In genomic region chr2:12928706-12929291, GRCh38 we compare ENCODE assay signal across 14 cellular contexts.
DNase-seq lines count a peak whose midpoint lies in the region; ATAC-seq and TF ChIP-seq lines count a peak whose summit lies in the region.
"Had no signal": no experiment of that assay in that cellular context is flagged by ENCODE, and none has a peak within 500 bp of the region (broad histone marks: within the 10 kb centered on the region; RNA-seq: fewer than 3 reads in every experiment).

No MANE protein-coding gene starts in this region.

- H3K9me3 ChIP-seq in A673 (ENCODE audit: low read depth, low read length, poor library complexity, severe bottlenecking) (no peaks in the 10 kb centered on the region), spleen (no peaks in the 10 kb centered on the region)
- H3K9me3 ChIP-seq: psoas muscle had no signal

- H3K4me1 ChIP-seq in A673 (ENCODE audit: insufficient read depth, low read length, poor library complexity, severe bottlenecking) (peaks cover 33% of the 10 kb centered on the region), GM23338 (ENCODE audit: insufficient read depth) (peaks cover 19% of the 10 kb centered on the region), spleen (peaks cover 0 to 31% (median 8%) of the 10 kb centered on the region in 6 donors)
- H3K4me1 ChIP-seq: psoas muscle had no signal

- H3K4me1 Mint-ChIP-seq in GM23338 = peaks cover 27% of the 10 kb centered on the region
- H3K4me1 Mint-ChIP-seq in glutamatergic neuron (ENCODE audit: low read depth, unreplicated experiment) = peaks cover 29% of the 10 kb centered on the region
- peaks cover 11% of the 10 kb centered on the region for H3K4me1 Mint-ChIP-seq in activated CD4-positive, alpha-beta T cell treated with anti-CD3 and anti-CD28 coated beads, Interleukin-2, amount 10 ng/mL, durations not matched to agents 24 days and 14 days

- BruUV-seq in A673 (replicated peaks; lab: Mats Ljungman, UMichigan) = no TSS peak

- peaks cover 11% of the 10 kb centered on the region; the same call in 2 of the 3 replicates for H3K9me3 Mint-ChIP-seq in GM23338
- no peaks in the 10 kb centered on the region for H3K9me3 Mint-ChIP-seq in glutamatergic neuron (ENCODE audit: unreplicated experiment)
- no peaks in the 10 kb centered on the region for H3K9me3 Mint-ChIP-seq in activated CD4-positive, alpha-beta T cell treated with anti-CD3 and anti-CD28 coated beads, Interleukin-2, amount 10 ng/mL, durations not matched to agents 24 days and 14 days
- H3K9me3 Mint-ChIP-seq: activated CD4-positive, alpha-beta T cell treated with anti-CD3 and anti-CD28 coated beads, Interleukin-2, amount 10 ng/mL, durations not matched to agents 7 days and 5 days; type B pancreatic cell had no signal

- H3K4me3 ChIP-seq in A673 (ENCODE audit: low read depth, low read length, poor library complexity, severe bottlenecking) = no peak overlapping the region
- no peak overlapping the region for H3K4me3 ChIP-seq in GM23338
- H3K4me3 ChIP-seq in coronary artery = no peak overlapping the region
- no peak overlapping the region for H3K4me3 ChIP-seq in spleen
- H3K4me3 ChIP-seq: psoas muscle had no signal

- CTCF ChIA-PET in A673 (lab: Charles Lee) = interaction anchor here (0.5 to 1.4 kb wide), 2 partner anchors 78 to 211 kb away, joined by 3 to 5 read pairs; no protein-coding TSS in a partner anchor

- H4K20me1 ChIP-seq in GM23338 (replicated peaks; ENCODE audit: insufficient read depth) = no peaks in the 10 kb centered on the region

- DNase-seq in A673 (ENCODE audit: low spot score) (peak; percentile 36), GM23338 (ENCODE audit: low spot score) (peak; percentile 69), SHP77 treated with DMSO at 0.1 percent for 48 hours (lab: John Stamatoyannopoulos, UW) (peak; percentile 78), glutamatergic neuron (no peak), coronary artery (ENCODE audit: low spot score) (no peak), spleen (no peak), T-helper 9 cell (no peak)
- no peak for DNase-seq in activated CD4-positive, alpha-beta T cell treated with anti-CD3 and anti-CD28 coated beads, Interleukin-2, amount 10 ng/mL, durations not matched to agents 24 days and 14 days
- DNase-seq: activated CD4-positive, alpha-beta T cell treated with anti-CD3 and anti-CD28 coated beads, Interleukin-2, amount 10 ng/mL, durations not matched to agents 7 days and 5 days; activated T-cell treated with anti-CD3 and anti-CD28 coated beads, Interleukin-2, amount 50 U/mL, for 48 hours; kidney; NCI-H1436; psoas muscle had no signal

- intact Hi-C loops in A673 (cut with micrococcal nuclease; ENCODE audit: unreplicated experiment) = no loop called here
- intact Hi-C loops in activated CD4-positive, alpha-beta T cell treated with anti-CD3 and anti-CD28 coated beads, Interleukin-2, amount 10 ng/mL, durations not matched to agents 24 days and 14 days (cut with micrococcal nuclease) = loop anchor here (2.0 kb wide), 1 partner anchor 72 kb away; no protein-coding TSS in a partner anchor
- intact Hi-C loops in spleen (cut with DNase I; ENCODE audit: low total_unique reads) = no loop called here

- TF ChIP-seq POLR2A in spleen (IDR thresholded peaks at IDR 0.05) = no peak

- peak; percentile 39 for ATAC-seq in GM23338
- ATAC-seq: psoas muscle had no signal

- no peak for TF ChIP-seq CTCF in A673 (conservative IDR thresholded peaks at IDR 0.05; ENCODE audit: low read depth, low read length)
- no peak for TF ChIP-seq CTCF in GM23338 (conservative IDR thresholded peaks at IDR 0.05; ENCODE audit: low read depth in 2 of 2)
- no peak for TF ChIP-seq CTCF in glutamatergic neuron (IDR thresholded peaks at IDR 0.05; ENCODE audit: partially characterized antibody, unreplicated experiment)
- TF ChIP-seq CTCF in coronary artery (IDR thresholded peaks at IDR 0.05) = no peak
- no peak for TF ChIP-seq CTCF in spleen (IDR thresholded peaks at IDR 0.05 in 8 of 11, conservative IDR thresholded peaks at IDR 0.05 in 3 of 11)

- H3K79me2 ChIP-seq in GM23338 (replicated peaks; ENCODE audit: insufficient read depth) = no peaks in the 10 kb centered on the region

- no peaks in the 10 kb centered on the region for H3F3A ChIP-seq in GM23338 (replicated peaks; ENCODE audit: low read depth)

- peak overlapping the region; percentile 54 for H3K4me2 ChIP-seq in GM23338

- H3K4me3 Mint-ChIP-seq in GM23338 (peak overlapping the region; percentile 8; the same call in 1 of the 3 replicates), glutamatergic neuron (ENCODE audit: unreplicated experiment) (peak overlapping the region; percentile 46)
- no peak overlapping the region for H3K4me3 Mint-ChIP-seq in activated CD4-positive, alpha-beta T cell treated with anti-CD3 and anti-CD28 coated beads, Interleukin-2, amount 10 ng/mL, durations not matched to agents 24 days and 14 days
- H3K4me3 Mint-ChIP-seq: activated CD4-positive, alpha-beta T cell treated with anti-CD3 and anti-CD28 coated beads, Interleukin-2, amount 10 ng/mL, durations not matched to agents 7 days and 5 days; type B pancreatic cell had no signal

- H3K27ac ChIP-seq in A673 (ENCODE audit: low read depth, low read length, poor library complexity, severe bottlenecking) (no peak overlapping the region), GM23338 (ENCODE audit: low read depth) (no peak overlapping the region), coronary artery (no peak overlapping the region), spleen (no peak overlapping the region)
- H3K27ac ChIP-seq: psoas muscle had no signal

- 9 to 40% (median 21%) methylated on average over 3 of the region's 3 CpGs for WGBS in spleen, 5 donors

- H3K27me3 Mint-ChIP-seq in GM23338 (ENCODE audit: insufficient read depth, low read depth, poor library complexity) = no peaks in the 10 kb centered on the region
- H3K27me3 Mint-ChIP-seq in glutamatergic neuron (ENCODE audit: unreplicated experiment) = peaks cover 2% of the 10 kb centered on the region
- peaks cover 32% of the 10 kb centered on the region for H3K27me3 Mint-ChIP-seq in activated CD4-positive, alpha-beta T cell treated with anti-CD3 and anti-CD28 coated beads, Interleukin-2, amount 10 ng/mL, durations not matched to agents 24 days and 14 days

- no peak overlapping the region for H2AFZ ChIP-seq in GM23338

- peaks cover 7% of the 10 kb centered on the region; the same call in 2 of the 3 replicates for H3K36me3 Mint-ChIP-seq in GM23338 (ENCODE audit: low read depth)
- no peaks in the 10 kb centered on the region for H3K36me3 Mint-ChIP-seq in glutamatergic neuron (ENCODE audit: unreplicated experiment)
- H3K36me3 Mint-ChIP-seq in activated CD4-positive, alpha-beta T cell treated with anti-CD3 and anti-CD28 coated beads, Interleukin-2, amount 10 ng/mL, durations not matched to agents 24 days and 14 days (ENCODE audit: low read depth) = no peaks in the 10 kb centered on the region
- H3K36me3 Mint-ChIP-seq: type B pancreatic cell had no signal

- no peaks in the 10 kb centered on the region for H3K9me2 ChIP-seq in GM23338 (ENCODE audit: insufficient read depth)

- POLR2A ChIA-PET in A673 (lab: Charles Lee; ENCODE audit: low non-redundant PET) = interaction anchor here (0.6 kb wide), 1 partner anchor 236 kb away, joined by 14 read pairs; no protein-coding TSS in a partner anchor

- H3K27ac Mint-ChIP-seq in GM23338 (no peak overlapping the region), glutamatergic neuron (ENCODE audit: unreplicated experiment) (peak overlapping the region; percentile 33)
- no peak overlapping the region for H3K27ac Mint-ChIP-seq in activated CD4-positive, alpha-beta T cell treated with anti-CD3 and anti-CD28 coated beads, Interleukin-2, amount 10 ng/mL, durations not matched to agents 24 days and 14 days
- H3K27ac Mint-ChIP-seq: activated CD4-positive, alpha-beta T cell treated with anti-CD3 and anti-CD28 coated beads, Interleukin-2, amount 10 ng/mL, durations not matched to agents 7 days and 5 days; type B pancreatic cell had no signal

- H3K27me3 ChIP-seq in A673 (replicated peaks; ENCODE audit: insufficient read depth, low read depth, low read length, poor library complexity) = no peaks in the 10 kb centered on the region
- H3K27me3 ChIP-seq in GM23338 (ENCODE audit: insufficient read depth) = no peaks in the 10 kb centered on the region
- H3K27me3 ChIP-seq in spleen (replicated peaks in 1 of 7) = no peaks in the 10 kb centered on the region

- H3K36me3 ChIP-seq in A673 (ENCODE audit: insufficient read depth, low read length, poor library complexity, severe bottlenecking) = no peaks in the 10 kb centered on the region
- no peaks in the 10 kb centered on the region for H3K36me3 ChIP-seq in GM23338 (ENCODE audit: insufficient read depth)
- H3K36me3 ChIP-seq in spleen = no peaks in the 10 kb centered on the region

TF ChIP-seq in GM23338, 12 proteins besides CTCF, POLR2A, EP300 and RAD21:
- TF ChIP-seq ETS1 (IDR thresholded peaks at IDR 0.05) (no peak), NANOG (IDR thresholded peaks at IDR 0.05; ENCODE audit: borderline replicate concordance) (no peak)

Comparison
In these comparisons a context has a peak if more than half of its experiments do, and no peak if none do; other contexts are left out.
1. DNase-seq: peak in A673 (single experiment), GM23338 (single experiment) and SHP77 treated with DMSO at 0.1 percent for 48 hours (single experiment); none in glutamatergic neuron (single experiment), activated CD4-positive, alpha-beta T cell treated with anti-CD3 and anti-CD28 coated beads, Interleukin-2, amount 10 ng/mL, durations not matched to agents 24 days and 14 days (single experiment), coronary artery (single experiment), spleen (single experiment) and T-helper 9 cell (single experiment).